27 cellular contexts compared by ENCODE assay signal in genomic region chr6:83042671-83043070, GRCh38.
"Had no signal": no experiment of that assay in that cellular context is flagged by ENCODE, and none has a peak within 500 bp of the region (broad histone marks: within the 10 kb centered on the region; RNA-seq: fewer than 3 reads in every experiment).

No MANE protein-coding gene starts in this region.

- H3K27me3 Mint-ChIP-seq: activated CD4-positive, alpha-beta memory T cell treated with anti-CD3 and anti-CD28 coated beads for 36 hours; activated CD4-positive, alpha-beta T cell treated with anti-CD3 and anti-CD28 coated beads, Interleukin-2, amount 10 ng/mL, durations not matched to agents 24 days and 14 days; activated naive CD4-positive, alpha-beta T cell treated with anti-CD3 and anti-CD28 coated beads, Interleukin-2, amount 10 ng/mL, durations not matched to agents 7 days and 5 days; activated naive CD8-positive, alpha-beta T cell treated with anti-CD3 and anti-CD28 coated beads, Interleukin-2, amount 10 ng/mL, durations not matched to agents 7 days and 5 days; activated T-cell treated with anti-CD3 and anti-CD28 coated beads, Interleukin-2, amount 50 U/mL, for 24 hours; memory B cell; naive thymus-derived CD4-positive, alpha-beta T cell; stimulated activated memory B cell treated with anti-CD40 and anti-IgM and Interleukin-4, amounts not matched to agents 10 μg/mL and 1 μg/mL and 100 μg/mL, for 72 hours; stimulated activated naive CD8-positive, alpha-beta T cell treated with anti-CD3 and anti-CD28 coated beads, Interleukin-15, amount 100 ng/mL, for 72 hours; T-helper 17 cell had no signal

- H3K27ac ChIP-seq: ascending aorta, brain microvascular endothelial cell, esophagus squamous epithelium, skin epidermis, thyroid gland, upper lobe of left lung, vagina had no signal

- H3K36me3 Mint-ChIP-seq: activated naive CD4-positive, alpha-beta T cell treated with anti-CD3 and anti-CD28 coated beads, Interleukin-2, amount 10 ng/mL, durations not matched to agents 7 days and 5 days; activated naive CD8-positive, alpha-beta T cell treated with anti-CD3 and anti-CD28 coated beads, Interleukin-2, amount 10 ng/mL, durations not matched to agents 7 days and 5 days had no signal

- H3K27me3 ChIP-seq: ascending aorta, brain microvascular endothelial cell, esophagus squamous epithelium, thyroid gland, upper lobe of left lung, vagina had no signal

- H3K4me3 ChIP-seq: ascending aorta, esophagus squamous epithelium, skin epidermis, thyroid gland, upper lobe of left lung, vagina had no signal

- H3K4me1 Mint-ChIP-seq: activated CD4-positive, alpha-beta T cell treated with anti-CD3 and anti-CD28 coated beads, Interleukin-2, amount 10 ng/mL, durations not matched to agents 24 days and 14 days; activated naive CD4-positive, alpha-beta T cell treated with anti-CD3 and anti-CD28 coated beads, Interleukin-2, amount 10 ng/mL, durations not matched to agents 7 days and 5 days; activated naive CD8-positive, alpha-beta T cell treated with anti-CD3 and anti-CD28 coated beads, Interleukin-2, amount 10 ng/mL, durations not matched to agents 7 days and 5 days; memory B cell; naive thymus-derived CD4-positive, alpha-beta T cell; stimulated activated memory B cell treated with anti-CD40 and anti-IgM and Interleukin-4, amounts not matched to agents 10 μg/mL and 1 μg/mL and 100 μg/mL, for 72 hours; stimulated activated naive CD8-positive, alpha-beta T cell treated with anti-CD3 and anti-CD28 coated beads, Interleukin-15, amount 100 ng/mL, for 72 hours had no signal

- H3K4me3 Mint-ChIP-seq: activated CD4-positive, alpha-beta memory T cell treated with anti-CD3 and anti-CD28 coated beads for 36 hours; activated CD4-positive, alpha-beta T cell treated with anti-CD3 and anti-CD28 coated beads, Interleukin-2, amount 10 ng/mL, durations not matched to agents 24 days and 14 days; activated naive CD4-positive, alpha-beta T cell treated with anti-CD3 and anti-CD28 coated beads, Interleukin-2, amount 10 ng/mL, durations not matched to agents 7 days and 5 days; activated naive CD8-positive, alpha-beta T cell treated with anti-CD3 and anti-CD28 coated beads, Interleukin-2, amount 10 ng/mL, durations not matched to agents 7 days and 5 days; activated T-cell treated with anti-CD3 and anti-CD28 coated beads, Interleukin-2, amount 50 U/mL, for 24 hours; memory B cell; naive thymus-derived CD4-positive, alpha-beta T cell; stimulated activated memory B cell treated with anti-CD40 and anti-IgM and Interleukin-4, amounts not matched to agents 10 μg/mL and 1 μg/mL and 100 μg/mL, for 72 hours; stimulated activated naive CD8-positive, alpha-beta T cell treated with anti-CD3 and anti-CD28 coated beads, Interleukin-15, amount 100 ng/mL, for 72 hours; T-helper 17 cell had no signal

- H3K9me3 Mint-ChIP-seq: activated CD4-positive, alpha-beta memory T cell treated with anti-CD3 and anti-CD28 coated beads for 36 hours; activated CD4-positive, alpha-beta T cell treated with anti-CD3 and anti-CD28 coated beads, Interleukin-2, amount 10 ng/mL, durations not matched to agents 24 days and 14 days; activated naive CD4-positive, alpha-beta T cell treated with anti-CD3 and anti-CD28 coated beads, Interleukin-2, amount 10 ng/mL, durations not matched to agents 7 days and 5 days; activated naive CD8-positive, alpha-beta T cell treated with anti-CD3 and anti-CD28 coated beads, Interleukin-2, amount 10 ng/mL, durations not matched to agents 7 days and 5 days; activated T-cell treated with anti-CD3 and anti-CD28 coated beads, Interleukin-2, amount 50 U/mL, for 24 hours; memory B cell; naive thymus-derived CD4-positive, alpha-beta T cell; stimulated activated memory B cell treated with anti-CD40 and anti-IgM and Interleukin-4, amounts not matched to agents 10 μg/mL and 1 μg/mL and 100 μg/mL, for 72 hours; stimulated activated naive CD8-positive, alpha-beta T cell treated with anti-CD3 and anti-CD28 coated beads, Interleukin-15, amount 100 ng/mL, for 72 hours had no signal

- H3K4me1 ChIP-seq: ascending aorta, esophagus squamous epithelium, thyroid gland, upper lobe of left lung, vagina had no signal

- H3K36me3 ChIP-seq: ascending aorta, brain microvascular endothelial cell, thyroid gland, upper lobe of left lung, vagina had no signal

- H3K27ac Mint-ChIP-seq: activated CD4-positive, alpha-beta memory T cell treated with anti-CD3 and anti-CD28 coated beads for 36 hours; activated CD4-positive, alpha-beta T cell treated with anti-CD3 and anti-CD28 coated beads, Interleukin-2, amount 10 ng/mL, durations not matched to agents 24 days and 14 days; activated naive CD4-positive, alpha-beta T cell treated with anti-CD3 and anti-CD28 coated beads, Interleukin-2, amount 10 ng/mL, durations not matched to agents 7 days and 5 days; activated naive CD8-positive, alpha-beta T cell treated with anti-CD3 and anti-CD28 coated beads, Interleukin-2, amount 10 ng/mL, durations not matched to agents 7 days and 5 days; activated T-cell treated with anti-CD3 and anti-CD28 coated beads, Interleukin-2, amount 50 U/mL, for 24 hours; memory B cell; naive thymus-derived CD4-positive, alpha-beta T cell; stimulated activated memory B cell treated with anti-CD40 and anti-IgM and Interleukin-4, amounts not matched to agents 10 μg/mL and 1 μg/mL and 100 μg/mL, for 72 hours; stimulated activated naive CD8-positive, alpha-beta T cell treated with anti-CD3 and anti-CD28 coated beads, Interleukin-15, amount 100 ng/mL, for 72 hours; T-helper 17 cell had no signal

- DNase-seq: activated CD4-positive, alpha-beta memory T cell treated with anti-CD3 and anti-CD28 coated beads for 36 hours; activated CD4-positive, alpha-beta T cell treated with anti-CD3 and anti-CD28 coated beads, Interleukin-2, amount 10 ng/mL, durations not matched to agents 24 days and 14 days; activated CD4-positive, CD25-positive, alpha-beta regulatory T cell treated with anti-CD3 and anti-CD28 coated beads, Interleukin-2, amount 50 U/mL, for 72 hours; activated CD8-positive, alpha-beta memory T cell treated with anti-CD3 and anti-CD28 coated beads, Interleukin-2, amount 50 U/mL, for 48 hours; activated gamma-delta T cell; activated naive CD4-positive, alpha-beta T cell treated with anti-CD3 and anti-CD28 coated beads, Interleukin-2, amount 10 ng/mL, durations not matched to agents 7 days and 5 days; activated naive CD8-positive, alpha-beta T cell treated with anti-CD3 and anti-CD28 coated beads, Interleukin-2, amount 10 ng/mL, durations not matched to agents 7 days and 5 days; activated T-cell treated with anti-CD3 and anti-CD28 coated beads, Interleukin-2, amount 50 U/mL, for 24 hours; brain microvascular endothelial cell; caudate nucleus; esophagus squamous epithelium; foreskin melanocyte; midbrain; naive thymus-derived CD4-positive, alpha-beta T cell; posterior cingulate gyrus; stimulated activated CD4-positive, alpha-beta T cell treated with anti-CD3 and anti-CD28 coated beads, Interleukin-4, amount 100 ng/mL, for 4 hours; stimulated activated CD8-positive, alpha-beta memory T cell treated with anti-CD3 and anti-CD28 coated beads, Interleukin-4, amount 100 ng/mL, for 48 hours; stimulated activated naive CD8-positive, alpha-beta T cell treated with anti-CD3 and anti-CD28 coated beads, Interleukin-15, amount 100 ng/mL, for 72 hours; substantia nigra; T-helper 17 cell; thyroid gland; upper lobe of left lung had no signal

- H3K9me3 ChIP-seq: ascending aorta, esophagus squamous epithelium, thyroid gland, upper lobe of left lung, vagina had no signal
